In the genomic region with DNA sequence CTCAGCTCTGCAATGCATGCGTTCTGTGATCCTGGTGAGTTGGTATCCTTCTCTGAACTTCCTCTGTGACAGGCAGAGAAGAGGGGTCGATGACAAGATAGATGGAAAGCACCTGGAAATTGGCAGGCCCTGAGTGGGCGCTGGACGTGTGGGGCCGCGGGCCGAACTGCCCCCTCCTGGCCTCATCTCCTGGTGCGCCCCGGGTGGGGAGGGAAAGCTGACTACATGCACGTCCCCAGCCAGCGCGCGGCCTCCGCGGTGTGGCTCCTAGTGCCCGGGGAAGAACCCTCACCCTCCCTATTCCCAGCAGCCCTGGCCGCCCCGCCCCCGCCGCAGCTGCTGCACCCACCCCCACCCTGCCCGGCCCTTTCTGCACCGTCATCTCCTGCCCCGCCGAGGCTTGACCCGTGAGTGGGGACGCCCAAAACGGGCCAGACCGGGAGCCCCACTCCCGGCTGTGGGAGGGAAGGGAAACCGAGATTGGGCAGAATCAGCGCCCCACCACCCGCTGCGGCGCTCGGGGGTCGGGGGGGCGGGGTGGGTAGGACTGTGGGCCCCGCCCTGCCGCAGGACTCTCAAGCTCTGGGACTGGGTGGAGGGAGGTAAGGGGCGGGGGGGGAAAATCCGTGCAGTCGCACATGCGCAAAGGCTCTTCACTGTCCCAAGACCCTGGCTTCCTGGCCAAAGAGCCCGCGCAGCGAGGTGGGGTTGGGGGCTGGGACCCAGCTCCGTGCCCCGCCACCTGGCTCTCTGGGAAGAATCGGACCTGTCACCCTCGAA, we compare ENCODE assay signal across 8 cellular contexts. TPM values are rescaled to one million over a fixed set of nuclear protein-coding genes. Genes with fewer than 3 reads are reported as not detected.
DNase-seq lines count a peak whose midpoint lies in the region; ATAC-seq, FAIRE-seq and TF ChIP-seq lines count a peak whose summit lies in the region.

A gene (plus strand): TSS at position 371 of the 780 bp plus-strand sequence.

- H3K27ac Mint-ChIP-seq in chondrocyte (ENCODE audit: unreplicated experiment), result peak within 1 kb of the TSS; percentile 95

- H3K4me3 ChIP-seq in kidney (ENCODE audit: low read length in 2 of 2), result peak within 1 kb of the TSS; percentile 47 to 64

- no peak for FAIRE-seq in kidney (lab: Jason Lieb, UNC)

- POLR2A ChIA-PET in RWPE1 (lab: Yijun Ruan, JAX; ENCODE audit: low non-redundant PET), result interaction anchor here (0.6 to 1.2 kb wide), 5 partner anchors 10 to 1374 kb away, joined by 3 to 4 read pairs (median 4); a partner anchor contains a TSS

- H3K4me1 Mint-ChIP-seq in chondrocyte (ENCODE audit: low read depth), result peaks cover 40% of the 10 kb centered on the region

- no peaks in the 10 kb centered on the region for H3K36me3 Mint-ChIP-seq in chondrocyte (ENCODE audit: low read depth)

- intact Hi-C loops in kidney (cut with DNase I), result no loop called here

- no peaks in the 10 kb centered on the region for H3K9me3 ChIP-seq in kidney (ENCODE audit: control insufficient read depth in 1 of 2, low read length in 2 of 2)

- H3K9ac ChIP-seq in kidney (ENCODE audit: low read length in 2 of 2), result peak within 1 kb of the TSS; percentile 80 to 94

- H3K9me3 Mint-ChIP-seq in chondrocyte (ENCODE audit: low read depth), result no peaks in the 10 kb centered on the region

- TF ChIP-seq CTCF in RWPE1 (conservative IDR thresholded peaks at IDR 0.05; ENCODE audit: low read depth) (no peak), chondrocyte (IDR thresholded peaks at IDR 0.05) (no peak), kidney (IDR thresholded peaks at IDR 0.05; ENCODE audit: borderline replicate concordance, extremely low read depth, insufficient read depth) (peak; percentile 11)

- peak; percentile 40 for TF ChIP-seq POLR2A in GM19193 (IDR thresholded peaks at IDR 0.05; ENCODE audit: extremely low read depth, insufficient read depth, insufficient read length)

- ATAC-seq in GM18519 (IDR thresholded peaks at IDR 0.05; ENCODE audit: low FRiP score, unreplicated experiment), result no peak

- H3K27ac ChIP-seq in RWPE1, result peak within 1 kb of the TSS; percentile 98
- H3K27ac ChIP-seq in kidney (ENCODE audit: low read depth in 2 of 2, low read length in 2 of 2), result peak within 1 kb of the TSS; percentile 85 to 89

- H3K27me3 Mint-ChIP-seq in chondrocyte (ENCODE audit: low read depth), result peaks cover under 1% of the 10 kb centered on the region

- peak within 1 kb of the TSS; percentile 78 for H3K4me3 Mint-ChIP-seq in chondrocyte (ENCODE audit: unreplicated experiment)

- H3K36me3 ChIP-seq in kidney (ENCODE audit: control insufficient read depth in 1 of 2, insufficient read depth in 2 of 2, low read length in 2 of 2), result no peaks in the 10 kb centered on the region

- H3K4me1 ChIP-seq in kidney (ENCODE audit: control insufficient read depth in 1 of 2, insufficient read depth in 1 of 2, low read depth in 1 of 2, low read length in 2 of 2), result peaks cover 9 to 37% of the 10 kb centered on the region in 2 donors

- DNase-seq in COLO829 (ENCODE audit: low spot score) (peak; percentile 70), HS-5 (ENCODE audit: low read depth) (peak; percentile 42), RWPE1 (ENCODE audit: low spot score) (peak; percentile 79), chondrocyte (ENCODE audit: low spot score) (no peak), kidney (peak; percentile 95)
- DNase-seq in stimulated activated CD4-positive, alpha-beta T cell treated with anti-CD3 and anti-CD28 coated beads, Interleukin-4, amount 100 ng/mL, for 24 hours, result peak; percentile 30

- CTCF ChIA-PET in RWPE1 (lab: Yijun Ruan, JAX), result interaction anchor here (0.5 to 1.4 kb wide), 7 partner anchors 15 to 139 kb away, joined by 3 to 9 read pairs (median 4); a partner anchor contains a TSS

RNA-seq across cellular contexts. Expression of the gene that starts here (rescaled TPM):
- total RNA-seq in chondrocyte (21.9 to 34.6 TPM (median 31.2 TPM) in 3 replicates), kidney (36.4 TPM)
- 35.3 TPM for polyA plus RNA-seq in kidney (ENCODE audit: insufficient read depth, low read depth, low replicate concordance)
